12 cellular contexts compared by ENCODE assay signal in the genomic region with DNA sequence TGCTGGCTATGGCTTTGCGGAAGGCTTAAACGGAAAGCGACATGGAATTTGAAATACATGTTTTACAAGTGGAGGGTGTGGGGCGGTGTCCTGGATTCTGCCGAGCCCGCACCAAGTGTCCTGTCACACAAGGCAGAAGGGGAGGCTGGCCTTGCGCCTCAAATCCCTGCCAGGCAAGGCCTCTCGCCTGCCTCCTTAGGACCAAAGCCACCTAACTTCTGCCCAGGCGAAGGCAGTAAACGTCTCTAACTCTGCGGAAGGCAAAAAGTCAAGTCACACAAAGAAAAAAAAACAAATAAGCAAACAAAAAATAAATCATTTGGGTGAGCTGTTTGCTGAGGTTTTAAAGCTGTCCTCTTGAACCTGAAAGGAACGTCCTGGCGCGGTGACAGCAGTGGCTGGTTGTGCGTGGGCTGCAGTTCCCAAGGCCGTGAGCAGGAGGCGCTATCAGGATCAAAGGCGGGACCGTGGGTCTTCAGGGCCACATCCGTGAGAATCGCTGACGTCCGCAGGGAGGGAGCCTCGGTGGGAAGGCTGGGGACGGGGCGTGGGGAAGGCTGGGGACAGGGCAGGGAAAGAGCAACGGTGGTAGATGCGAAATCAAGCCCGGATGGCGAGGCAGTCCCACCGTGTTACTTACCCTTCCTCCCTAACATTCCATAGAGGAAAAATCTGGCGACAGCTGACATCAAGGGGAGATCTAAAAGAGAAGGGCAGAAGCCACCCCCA.
DNase-seq lines count a peak whose midpoint lies in the region; ATAC-seq and TF ChIP-seq lines count a peak whose summit lies in the region.
"Had no signal": no experiment of that assay in that cellular context is flagged by ENCODE, and none has a peak within 500 bp of the region (broad histone marks: within the 10 kb centered on the region; RNA-seq: fewer than 3 reads in every experiment).

No MANE protein-coding gene starts in this region.

- no peak overlapping the region for H3K27ac ChIP-seq in GM23338 (ENCODE audit: low read depth)
- H3K27ac ChIP-seq in body of pancreas, result no peak overlapping the region
- no peak overlapping the region for H3K27ac ChIP-seq in iPS DF 6.9 (ENCODE audit: low read length)

- no peak for TF ChIP-seq POLR2A in body of pancreas (IDR thresholded peaks at IDR 0.05)

- no peak overlapping the region for H3K27ac Mint-ChIP-seq in GM23338
- H3K27ac Mint-ChIP-seq in T-helper 17 cell, result no peak overlapping the region

- H3K36me3 ChIP-seq in GM23338 (ENCODE audit: insufficient read depth) (no peaks in the 10 kb centered on the region), body of pancreas (replicated peaks in 1 of 2; ENCODE audit: insufficient read depth in 1 of 2, low read depth in 2 of 2) (no peaks in the 10 kb centered on the region), iPS DF 6.9 (ENCODE audit: control insufficient read depth, insufficient read depth, low read length) (no peaks in the 10 kb centered on the region)
- H3K36me3 ChIP-seq: MG63 had no signal

- H3K9me3 ChIP-seq in body of pancreas (no peaks in the 10 kb centered on the region), iPS DF 6.9 (ENCODE audit: control insufficient read depth, insufficient read depth, low read length) (no peaks in the 10 kb centered on the region), T-helper 17 cell (ENCODE audit: control insufficient read depth, low read length, poor library complexity, severe bottlenecking) (no peaks in the 10 kb centered on the region)
- H3K9me3 ChIP-seq: MG63 had no signal

- DNase-seq in GM23338 (ENCODE audit: low spot score) (peak; percentile 73), body of pancreas (peak in 3 of 4 donors; percentile 18 to 25 (median 21)), iPS DF 6.9 (ENCODE audit: low read depth, low spot score) (peak; percentile 47), retinal pigment epithelial cell (ENCODE audit: low read depth) (no peak), AML-193 (lab: John Stamatoyannopoulos, UW) (no peak), inferior parietal cortex (ENCODE audit: extremely low spot score) (no peak), T-helper 17 cell (no peak)
- DNase-seq: MG63, NCI-H524, nucleus accumbens, T-cell had no signal

- H3K4me3 ChIP-seq in GM23338 (peak overlapping the region; percentile 52), body of pancreas (no peak overlapping the region), iPS DF 6.9 (ENCODE audit: low read length) (peak overlapping the region; percentile 0; the same call in 1 of the 2 replicates), retinal pigment epithelial cell (ENCODE audit: low read length) (no peak overlapping the region)
- H3K4me3 ChIP-seq: MG63 had no signal

- H3K36me3 Mint-ChIP-seq in GM23338 (ENCODE audit: low read depth) (no peaks in the 10 kb centered on the region), T-helper 17 cell (ENCODE audit: low read depth) (no peaks in the 10 kb centered on the region)
- H3K36me3 Mint-ChIP-seq: T-cell had no signal

- H3K27me3 Mint-ChIP-seq in GM23338 (ENCODE audit: insufficient read depth, low read depth, poor library complexity) (peaks cover 14% of the 10 kb centered on the region), T-helper 17 cell (peaks cover 43% of the 10 kb centered on the region)

- H3K4me1 ChIP-seq in GM23338 (ENCODE audit: insufficient read depth), result peaks cover 4% of the 10 kb centered on the region; the same call in 1 of the 2 replicates
- no peaks in the 10 kb centered on the region for H3K4me1 ChIP-seq in body of pancreas
- peaks cover 2% of the 10 kb centered on the region; the same call in 1 of the 2 replicates for H3K4me1 ChIP-seq in iPS DF 6.9 (ENCODE audit: control insufficient read depth, insufficient read depth, low read length)

- no peaks in the 10 kb centered on the region for H3K9me3 Mint-ChIP-seq in GM23338
- H3K9me3 Mint-ChIP-seq: T-cell had no signal

- no peaks in the 10 kb centered on the region for H3K9me2 ChIP-seq in GM23338 (ENCODE audit: insufficient read depth)

- H3F3A ChIP-seq in GM23338 (replicated peaks; ENCODE audit: low read depth), result no peaks in the 10 kb centered on the region

- H3K27me3 ChIP-seq in GM23338 (ENCODE audit: insufficient read depth), result no peaks in the 10 kb centered on the region
- no peaks in the 10 kb centered on the region for H3K27me3 ChIP-seq in body of pancreas
- H3K27me3 ChIP-seq in iPS DF 6.9 (ENCODE audit: control insufficient read depth, insufficient read depth, low read length), result no peaks in the 10 kb centered on the region
- H3K27me3 ChIP-seq: MG63 had no signal

- peak overlapping the region; percentile 81 for H3K4me2 ChIP-seq in GM23338

- H3K4me1 Mint-ChIP-seq in GM23338 (peaks cover 4% of the 10 kb centered on the region), T-helper 17 cell (no peaks in the 10 kb centered on the region)
- H3K4me1 Mint-ChIP-seq: T-cell had no signal

- intact Hi-C loops in body of pancreas (cut with DNase I), result no loop called here

- H4K20me1 ChIP-seq in GM23338 (replicated peaks; ENCODE audit: insufficient read depth), result no peaks in the 10 kb centered on the region

- ATAC-seq in GM23338, result peak; percentile 83
- ATAC-seq in body of pancreas, result no peak
- no peak for ATAC-seq in T-helper 17 cell
- no peak for ATAC-seq in HG03521 (IDR thresholded peaks at IDR 0.05; ENCODE audit: unreplicated experiment)
- ATAC-seq: T-cell had no signal

- WGBS in body of pancreas, 2 donors, result 45 to 53% methylated on average over 32 of the region's 32 CpGs
- no CpG with 5 or more reads among the region's 32 CpGs for WGBS in iPS DF 6.9 (ENCODE audit: insufficient coverage, insufficient read length)

- no peaks in the 10 kb centered on the region for H3K79me2 ChIP-seq in GM23338 (replicated peaks; ENCODE audit: insufficient read depth)

- H3K4me3 Mint-ChIP-seq in GM23338, result peak overlapping the region; percentile 71
- no peak overlapping the region for H3K4me3 Mint-ChIP-seq in T-helper 17 cell
- H3K4me3 Mint-ChIP-seq: T-cell had no signal

- H2AFZ ChIP-seq in GM23338, result peak overlapping the region; percentile 97

- peak; percentile 76 to 82 for TF ChIP-seq CTCF in GM23338 (conservative IDR thresholded peaks at IDR 0.05; ENCODE audit: low read depth in 2 of 2)
- no peak for TF ChIP-seq CTCF in body of pancreas (IDR thresholded peaks at IDR 0.05)
- peak; percentile 38 for TF ChIP-seq CTCF in retinal pigment epithelial cell (conservative IDR thresholded peaks at IDR 0.05; ENCODE audit: low read depth, low read length)

TF ChIP-seq in GM23338, 12 proteins besides CTCF, POLR2A, EP300 and RAD21:
- TF ChIP-seq ZNF114 (CRISPR knock-in tag; IDR thresholded peaks at IDR 0.05), result no peak
- no peak for TF ChIP-seq JUNB (IDR thresholded peaks at IDR 0.05; ENCODE audit: unreplicated experiment)
- no peak for TF ChIP-seq EZH2 (IDR thresholded peaks at IDR 0.05; ENCODE audit: low read depth, unreplicated experiment)
- TF ChIP-seq CREB1 (CRISPR knock-in tag; IDR thresholded peaks at IDR 0.05; ENCODE audit: low read depth), result 0 out of 2 replicates have a peak, but pooled peaks have one; percentile 30
- TF ChIP-seq, protein P1, sequence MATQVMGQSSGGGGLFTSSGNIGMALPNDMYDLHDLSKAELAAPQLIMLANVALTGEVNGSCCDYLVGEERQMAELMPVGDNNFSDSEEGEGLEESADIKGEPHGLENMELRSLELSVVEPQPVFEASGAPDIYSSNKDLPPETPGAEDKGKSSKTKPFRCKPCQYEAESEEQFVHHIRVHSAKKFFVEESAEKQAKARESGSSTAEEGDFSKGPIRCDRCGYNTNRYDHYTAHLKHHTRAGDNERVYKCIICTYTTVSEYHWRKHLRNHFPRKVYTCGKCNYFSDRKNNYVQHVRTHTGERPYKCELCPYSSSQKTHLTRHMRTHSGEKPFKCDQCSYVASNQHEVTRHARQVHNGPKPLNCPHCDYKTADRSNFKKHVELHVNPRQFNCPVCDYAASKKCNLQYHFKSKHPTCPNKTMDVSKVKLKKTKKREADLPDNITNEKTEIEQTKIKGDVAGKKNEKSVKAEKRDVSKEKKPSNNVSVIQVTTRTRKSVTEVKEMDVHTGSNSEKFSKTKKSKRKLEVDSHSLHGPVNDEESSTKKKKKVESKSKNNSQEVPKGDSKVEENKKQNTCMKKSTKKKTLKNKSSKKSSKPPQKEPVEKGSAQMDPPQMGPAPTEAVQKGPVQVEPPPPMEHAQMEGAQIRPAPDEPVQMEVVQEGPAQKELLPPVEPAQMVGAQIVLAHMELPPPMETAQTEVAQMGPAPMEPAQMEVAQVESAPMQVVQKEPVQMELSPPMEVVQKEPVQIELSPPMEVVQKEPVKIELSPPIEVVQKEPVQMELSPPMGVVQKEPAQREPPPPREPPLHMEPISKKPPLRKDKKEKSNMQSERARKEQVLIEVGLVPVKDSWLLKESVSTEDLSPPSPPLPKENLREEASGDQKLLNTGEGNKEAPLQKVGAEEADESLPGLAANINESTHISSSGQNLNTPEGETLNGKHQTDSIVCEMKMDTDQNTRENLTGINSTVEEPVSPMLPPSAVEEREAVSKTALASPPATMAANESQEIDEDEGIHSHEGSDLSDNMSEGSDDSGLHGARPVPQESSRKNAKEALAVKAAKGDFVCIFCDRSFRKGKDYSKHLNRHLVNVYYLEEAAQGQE (IDR thresholded peaks at IDR 0.05; ENCODE audit: unreplicated experiment), result no peak

Comparison
In these comparisons a context has a peak if more than half of its experiments do, and no peak if none do; other contexts are left out.
1. DNase-seq: peak in GM23338 (single experiment), body of pancreas (3 of 4) and iPS DF 6.9 (single experiment); none in retinal pigment epithelial cell (single experiment), AML-193 (0 of 2), inferior parietal cortex (single experiment) and T-helper 17 cell (0 of 3).
2. H3K4me3 ChIP-seq: peak in GM23338 (single experiment) and iPS DF 6.9 (single experiment); none in body of pancreas (0 of 2) and retinal pigment epithelial cell (single experiment).
3. CTCF ChIP-seq: peak in GM23338 (2 of 2) and retinal pigment epithelial cell (single experiment); none in body of pancreas (0 of 7).